In the genomic region with DNA sequence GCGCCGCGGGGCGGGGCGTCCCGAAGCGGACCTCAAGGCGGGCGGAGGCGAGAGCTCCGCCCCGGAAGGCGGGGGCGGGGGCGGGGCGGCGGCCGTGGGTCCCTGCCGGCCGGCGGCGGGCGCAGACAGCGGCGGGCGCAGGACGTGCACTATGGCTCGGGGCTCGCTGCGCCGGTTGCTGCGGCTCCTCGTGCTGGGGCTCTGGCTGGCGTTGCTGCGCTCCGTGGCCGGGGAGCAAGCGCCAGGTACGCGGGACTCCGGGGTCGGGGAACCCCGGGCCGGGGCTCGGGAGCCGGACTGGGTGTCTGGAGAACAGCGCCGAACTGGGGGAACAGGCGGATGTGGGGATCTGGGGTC, we compare ENCODE assay signal across 8 cellular contexts. TPM values are rescaled to one million over a fixed set of nuclear protein-coding genes. Genes with fewer than 3 reads are reported as not detected.
DNase-seq lines count a peak whose midpoint lies in the region; ATAC-seq, FAIRE-seq and TF ChIP-seq lines count a peak whose summit lies in the region.

Gene TNFRSF12A (plus strand): TSS at position 122 of the 357 bp plus-strand sequence. CDS start 30 bp downstream, at position 152.

- peaks cover 18% of the 10 kb centered on the region for H3K36me3 Mint-ChIP-seq in WTC11

- peak within 1 kb of the TSS; percentile 97 for H3K27ac ChIP-seq in keratinocyte (ENCODE audit: control insufficient read depth, insufficient read depth, low read length)

- peaks cover 23% of the 10 kb centered on the region for H3K4me1 ChIP-seq in keratinocyte (ENCODE audit: control insufficient read depth, extremely low read depth, insufficient read depth, low read length)

- H4K20me1 ChIP-seq in keratinocyte (ENCODE audit: control insufficient read depth, extremely low read depth, insufficient read depth, low read length), result no peaks in the 10 kb centered on the region

- H3K79me2 ChIP-seq in keratinocyte (ENCODE audit: control insufficient read depth, insufficient read depth, low read length), result no peaks in the 10 kb centered on the region

- H3K9me3 Mint-ChIP-seq in WTC11, result no peaks in the 10 kb centered on the region

- peak within 1 kb of the TSS; percentile 99 for H3K27ac Mint-ChIP-seq in WTC11

- dilution Hi-C loops in keratinocyte (cut with MboI; ENCODE audit: extremely low pct_ligation_motif_present, low sequenced_read_pairs), result no loop called here

- peaks cover 4 to 15% of the 10 kb centered on the region in 2 experiments for H3K36me3 ChIP-seq in keratinocyte (ENCODE audit: control insufficient read depth in 2 of 2, extremely low read depth in 1 of 2, insufficient read depth in 2 of 2, low read length in 2 of 2)

- TF ChIP-seq POLR2A in NB4 (IDR thresholded peaks at IDR 0.05; ENCODE audit: extremely low read depth, insufficient read length), result peak; percentile 87

- H3K9ac ChIP-seq in keratinocyte (ENCODE audit: control insufficient read depth, extremely low read depth, insufficient read depth, low read length), result peak within 1 kb of the TSS; percentile 97

- DNase-seq in NCI-H510A treated with DMSO at 0.1 percent for 48 hours (lab: John Stamatoyannopoulos, UW) (peak; percentile 38), NCI-H510A (lab: John Stamatoyannopoulos, UW) (no peak), NB4 (ENCODE audit: low read depth) (peak; percentile 85), WTC11 (ENCODE audit: low spot score) (peak; percentile 80), cerebellar cortex (ENCODE audit: low spot score) (peak; percentile 53), keratinocyte (ENCODE audit: low read depth, low spot score) (no peak)
- peak; percentile 64 for DNase-seq in stimulated activated CD4-positive, alpha-beta T cell treated with anti-CD3 and anti-CD28 coated beads, Interleukin-12 subunit alpha, Interleukin-12 subunit beta, amount 100 ng/mL, for 4 hours

- peaks cover 54% of the 10 kb centered on the region for H3K4me1 Mint-ChIP-seq in WTC11

- FAIRE-seq in keratinocyte (lab: Jason Lieb, UNC), result no peak

- no peaks in the 10 kb centered on the region for H3K27me3 ChIP-seq in keratinocyte (ENCODE audit: control insufficient read depth, extremely low read depth, insufficient read depth, low read length)

- TF ChIP-seq CTCF in NB4 (IDR thresholded peaks at IDR 0.05; ENCODE audit: low read depth, low read length) (no peak), WTC11 (IDR thresholded peaks at IDR 0.05) (no peak), keratinocyte (optimal IDR thresholded peaks at IDR 0.05 in 1 of 3, IDR thresholded peaks at IDR 0.05 in 1 of 3, conservative IDR thresholded peaks at IDR 0.05 in 1 of 3; ENCODE audit: extremely low read depth in 1 of 3, insufficient read depth in 2 of 3, low read length in 3 of 3) (no peak)

- ATAC-seq in WTC11, result peak; percentile 0
- ATAC-seq in GM19328 (IDR thresholded peaks at IDR 0.05; ENCODE audit: unreplicated experiment), result no peak

- peaks cover 2% of the 10 kb centered on the region; the same call in 1 of the 2 replicates for H3K27me3 Mint-ChIP-seq in WTC11 (ENCODE audit: low read depth)

- H3K9me1 ChIP-seq in keratinocyte (ENCODE audit: control insufficient read depth, extremely low read depth, insufficient read depth, low read length), result no peaks in the 10 kb centered on the region

- CTCF ChIA-PET in WTC11 (lab: Charles Lee), result interaction anchor here (0.7 to 8.6 kb wide), 19 partner anchors 11 to 146 kb away, joined by 3 to 360 read pairs (median 4); partner anchors contain the start of genes CLDN9, FLYWCH1, KREMEN2 and ZSCAN10

- POLR2A ChIA-PET in WTC11 (lab: Charles Lee), result interaction anchor here (0.6 to 17.1 kb wide), 12 partner anchors 10 to 130 kb away, joined by 3 to 502 read pairs (median 6); partner anchors contain the start of genes CLDN9 and ZSCAN10

- no peaks in the 10 kb centered on the region for H3K9me3 ChIP-seq in keratinocyte (ENCODE audit: control insufficient read depth, low read depth, low read length)

- peak within 1 kb of the TSS; percentile 73 for H3K4me3 ChIP-seq in NB4 (ENCODE audit: low read depth, low read length)
- H3K4me3 ChIP-seq in keratinocyte (ENCODE audit: control insufficient read depth in 2 of 3, extremely low read depth in 1 of 3, insufficient read depth in 2 of 3, low read depth in 1 of 3, low read length in 3 of 3), result peak within 1 kb of the TSS; percentile 80 to 85 (median 84)

- peak within 1 kb of the TSS; percentile 83 for H2AFZ ChIP-seq in keratinocyte (ENCODE audit: control insufficient read depth, low read length)

- H3K4me3 Mint-ChIP-seq in WTC11, result peak within 1 kb of the TSS; percentile 86

- H3K4me2 ChIP-seq in keratinocyte (ENCODE audit: control insufficient read depth, extremely low read depth, insufficient read depth, low read depth, low read length), result peak within 1 kb of the TSS; percentile 81

TF ChIP-seq in WTC11, 78 proteins besides CTCF, POLR2A, EP300 and RAD21 (continues in another document):
- TF ChIP-seq ATF3 (CRISPR knock-in tag; conservative IDR thresholded peaks at IDR 0.05) (no peak), JUN (CRISPR knock-in tag; IDR thresholded peaks at IDR 0.05) (0 out of 2 replicates have a peak, but pooled peaks have one; percentile 28), JAZF1 (CRISPR knock-in tag; IDR thresholded peaks at IDR 0.05) (no peak), SP1 (CRISPR knock-in tag; conservative IDR thresholded peaks at IDR 0.05) (peak; percentile 81), USF1 (CRISPR knock-in tag; IDR thresholded peaks at IDR 0.05) (peak; percentile 19; the same call in 1 of the 2 replicates), OVOL2 (CRISPR knock-in tag; IDR thresholded peaks at IDR 0.05; ENCODE audit: borderline replicate concordance) (no peak), MYBL2 (CRISPR knock-in tag; IDR thresholded peaks at IDR 0.05) (peak; percentile 40; the same call in 1 of the 2 replicates), E2F1 (CRISPR knock-in tag; IDR thresholded peaks at IDR 0.05) (no peak), ZNF121 (CRISPR knock-in tag; IDR thresholded peaks at IDR 0.05) (no peak), ZNF219 (CRISPR knock-in tag; IDR thresholded peaks at IDR 0.05; ENCODE audit: borderline replicate concordance) (0 out of 2 replicates have a peak, but pooled peaks have one; percentile 73)
- TF ChIP-seq, protein P1, sequence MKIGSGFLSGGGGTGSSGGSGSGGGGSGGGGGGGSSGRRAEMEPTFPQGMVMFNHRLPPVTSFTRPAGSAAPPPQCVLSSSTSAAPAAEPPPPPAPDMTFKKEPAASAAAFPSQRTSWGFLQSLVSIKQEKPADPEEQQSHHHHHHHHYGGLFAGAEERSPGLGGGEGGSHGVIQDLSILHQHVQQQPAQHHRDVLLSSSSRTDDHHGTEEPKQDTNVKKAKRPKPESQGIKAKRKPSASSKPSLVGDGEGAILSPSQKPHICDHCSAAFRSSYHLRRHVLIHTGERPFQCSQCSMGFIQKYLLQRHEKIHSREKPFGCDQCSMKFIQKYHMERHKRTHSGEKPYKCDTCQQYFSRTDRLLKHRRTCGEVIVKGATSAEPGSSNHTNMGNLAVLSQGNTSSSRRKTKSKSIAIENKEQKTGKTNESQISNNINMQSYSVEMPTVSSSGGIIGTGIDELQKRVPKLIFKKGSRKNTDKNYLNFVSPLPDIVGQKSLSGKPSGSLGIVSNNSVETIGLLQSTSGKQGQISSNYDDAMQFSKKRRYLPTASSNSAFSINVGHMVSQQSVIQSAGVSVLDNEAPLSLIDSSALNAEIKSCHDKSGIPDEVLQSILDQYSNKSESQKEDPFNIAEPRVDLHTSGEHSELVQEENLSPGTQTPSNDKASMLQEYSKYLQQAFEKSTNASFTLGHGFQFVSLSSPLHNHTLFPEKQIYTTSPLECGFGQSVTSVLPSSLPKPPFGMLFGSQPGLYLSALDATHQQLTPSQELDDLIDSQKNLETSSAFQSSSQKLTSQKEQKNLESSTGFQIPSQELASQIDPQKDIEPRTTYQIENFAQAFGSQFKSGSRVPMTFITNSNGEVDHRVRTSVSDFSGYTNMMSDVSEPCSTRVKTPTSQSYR (CRISPR knock-in tag; IDR thresholded peaks at IDR 0.05), result 0 out of 2 replicates have a peak, but pooled peaks have one; percentile 34

RNA-seq across cellular contexts. Expression of gene TNFRSF12A, which starts in this region (rescaled TPM):
- total RNA-seq in WTC11 (2021), result 78.9 to 87.0 TPM (median 79.5 TPM) in 3 replicates
- polyA plus RNA-seq in keratinocyte, result 147 to 250 TPM (median 188 TPM) in 3 replicates
- 35.8 TPM for polyA plus RNA-seq in keratinocyte (2011; ENCODE audit: low read depth)
- polyA plus RNA-seq in keratinocyte (2011; cell fraction: cytosol; rRNA removed), result 74.1 and 154 TPM in 2 replicates
- 119 and 164 TPM in 2 replicates for polyA plus RNA-seq in keratinocyte (2011; cell fraction: nucleus; rRNA removed)
- polyA plus RNA-seq in keratinocyte (2012; ENCODE audit: low replicate concordance), result 153 and 285 TPM in 2 replicates
- 42.1 to 86.0 TPM (median 64.5 TPM) in 3 replicates for polyA minus RNA-seq in keratinocyte
- 350 TPM for polyA minus RNA-seq in keratinocyte (2011; cell fraction: cytosol; rRNA and poly(A)+ RNA removed)
- 81.6 and 85.9 TPM in 2 replicates for polyA minus RNA-seq in keratinocyte (2011; cell fraction: nucleus; rRNA and poly(A)+ RNA removed)

Comparison
In these comparisons a context has a peak if more than half of its experiments do, and no peak if none do; other contexts are left out.
1. DNase-seq: peak in NCI-H510A treated with DMSO at 0.1 percent for 48 hours (single experiment), NB4 (single experiment), WTC11 (single experiment), cerebellar cortex (single experiment) and stimulated activated CD4-positive, alpha-beta T cell treated with anti-CD3 and anti-CD28 coated beads, Interleukin-12 subunit alpha, Interleukin-12 subunit beta, amount 100 ng/mL, for 4 hours (single experiment); none in NCI-H510A (single experiment) and keratinocyte (single experiment).